In the genomic region with DNA sequence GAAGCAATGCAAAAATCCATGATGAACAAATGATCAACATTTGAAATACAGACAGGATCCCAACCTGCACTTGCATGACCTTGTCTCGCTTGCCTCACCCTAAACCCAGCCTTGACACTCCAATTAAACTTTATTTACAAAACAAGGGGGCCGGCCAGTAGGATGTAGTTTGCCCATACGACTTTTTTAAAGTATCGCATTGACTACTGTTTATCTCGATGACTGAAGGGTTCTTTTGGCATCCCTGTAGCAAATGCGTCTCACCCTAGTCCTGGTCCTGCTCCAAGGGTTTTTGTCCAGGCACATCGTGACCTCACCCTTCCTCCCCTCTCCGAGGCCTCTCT, we compare ENCODE assay signal across 8 cellular contexts. TPM values are rescaled to one million over a fixed set of nuclear protein-coding genes. Genes with fewer than 3 reads are reported as not detected.
DNase-seq lines count a peak whose midpoint lies in the region; ATAC-seq and TF ChIP-seq lines count a peak whose summit lies in the region.

No MANE protein-coding gene starts in this region.

- H3K4me1 Mint-ChIP-seq in CD14-positive monocyte, result peaks cover 12% of the 10 kb centered on the region
- H3K4me1 Mint-ChIP-seq in neural crest cell, result peaks cover 5% of the 10 kb centered on the region

- no peaks in the 10 kb centered on the region for H3K27me3 ChIP-seq in MG63
- H3K27me3 ChIP-seq in duodenal mucosa (ENCODE audit: control insufficient read depth in 1 of 2, insufficient read depth in 2 of 2, low read length in 2 of 2), result no peaks in the 10 kb centered on the region

- H3K36me3 Mint-ChIP-seq in CD14-positive monocyte (peaks cover 8 to 24% of the 10 kb centered on the region in 2 donors), neural crest cell (ENCODE audit: low read depth) (peaks cover 11% of the 10 kb centered on the region)

- peaks cover 27% of the 10 kb centered on the region for H3K36me3 ChIP-seq in MG63
- H3K36me3 ChIP-seq in duodenal mucosa (ENCODE audit: control insufficient read depth in 1 of 2, insufficient read depth in 2 of 2, low read length in 2 of 2), result peaks cover 8 to 21% of the 10 kb centered on the region in 2 donors

- intact Hi-C loops in CD14-positive monocyte (cut with micrococcal nuclease), result loop anchor here in 1 of 2 donors (10.0 kb wide), 1 partner anchor 477 kb away; a partner anchor contains a TSS

- peak overlapping the region; percentile 98 for H3K4me3 ChIP-seq in MG63
- H3K4me3 ChIP-seq in duodenal mucosa (ENCODE audit: low read depth in 1 of 2, low read length in 2 of 2), result peak overlapping the region; percentile 58 to 74

- H3K27ac Mint-ChIP-seq in CD14-positive monocyte (peak overlapping the region in 5 of 7 donors; percentile 64 to 86 (median 83)), neural crest cell (ENCODE audit: unreplicated experiment) (no peak overlapping the region)

- ATAC-seq in GM21447 (IDR thresholded peaks at IDR 0.05; ENCODE audit: unreplicated experiment) (no peak), GM18909 (IDR thresholded peaks at IDR 0.05; ENCODE audit: poor library complexity, unreplicated experiment) (no peak), esophagus mucosa (no peak)

- peak overlapping the region; percentile 44 for H3K27ac ChIP-seq in duodenal mucosa (ENCODE audit: low read depth, low read length)

- peaks cover 0 to 5% (median under 1%) of the 10 kb centered on the region in 3 donors for H3K27me3 Mint-ChIP-seq in CD14-positive monocyte (ENCODE audit: low read depth in 3 of 3)
- no peaks in the 10 kb centered on the region for H3K27me3 Mint-ChIP-seq in neural crest cell (ENCODE audit: low read depth)

- TF ChIP-seq CTCF in CD14-positive monocyte (IDR thresholded peaks at IDR 0.05) (no peak), neural crest cell (conservative IDR thresholded peaks at IDR 0.05) (no peak)

- H3K9me3 ChIP-seq in MG63 (no peaks in the 10 kb centered on the region), duodenal mucosa (ENCODE audit: control insufficient read depth in 1 of 2, low read length in 2 of 2) (no peaks in the 10 kb centered on the region)

- H3K9me3 Mint-ChIP-seq in CD14-positive monocyte (peaks cover 0 to 8% (median 2%) of the 10 kb centered on the region in 7 donors), neural crest cell (no peaks in the 10 kb centered on the region)

- DNase-seq in CD14-positive monocyte (ENCODE audit: low spot score), result no peak
- DNase-seq in MG63, result no peak
- no peak for DNase-seq in neural crest cell (ENCODE audit: low read depth, low spot score)
- no peak for DNase-seq in NK-92 (lab: John Stamatoyannopoulos, UW; ENCODE audit: unreplicated experiment)

- H3K9ac ChIP-seq in duodenal mucosa (ENCODE audit: low read depth in 1 of 2, low read length in 2 of 2), result peak overlapping the region; percentile 29 to 47

- H3K4me1 ChIP-seq in duodenal mucosa (ENCODE audit: control insufficient read depth in 1 of 2, insufficient read depth in 2 of 2, low read length in 2 of 2), result peaks cover 11% of the 10 kb centered on the region in 2 donors

- H3K4me3 Mint-ChIP-seq in CD14-positive monocyte, result peak overlapping the region; percentile 83
- H3K4me3 Mint-ChIP-seq in neural crest cell, result peak overlapping the region; percentile 64

RNA-seq across cellular contexts. Expression of a gene that starts 0.4 kb away (rescaled TPM):
- polyA plus RNA-seq in CD14-positive monocyte, result 100 to 1,000 TPM; 436 to 491 TPM
- total RNA-seq in MG63 (2014; rRNA removed; shearing (Covaris generic); ENCODE audit: low replicate concordance), result 49.0 and 68.0 TPM in 2 replicates
- total RNA-seq in neural crest cell (403 and 406 TPM in 2 replicates), esophagus mucosa (452 TPM)
